In the genomic region with DNA sequence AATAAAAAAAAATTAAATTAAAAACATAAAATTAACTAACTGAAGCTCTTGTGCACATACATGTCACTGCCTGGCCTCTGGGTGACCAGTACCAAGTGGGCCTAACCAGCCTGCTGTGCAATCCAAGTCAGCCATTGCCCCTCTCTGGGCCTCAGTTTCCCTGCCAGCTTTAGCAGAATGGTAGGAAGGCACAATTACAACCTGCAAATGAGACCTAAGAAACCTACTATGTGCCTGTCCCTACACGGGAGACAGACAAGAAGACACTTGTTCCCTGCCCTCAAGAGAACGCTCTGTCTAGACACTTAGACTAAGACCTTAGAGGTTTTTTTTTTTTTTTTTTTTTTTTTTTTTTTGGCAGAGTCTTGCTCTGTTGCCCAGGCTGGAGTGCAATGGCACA, we compare ENCODE assay signal across 20 cellular contexts. TPM values are rescaled to one million over a fixed set of nuclear protein-coding genes. Genes with fewer than 3 reads are reported as not detected.
DNase-seq lines count a peak whose midpoint lies in the region; ATAC-seq and TF ChIP-seq lines count a peak whose summit lies in the region.
"Had no signal": no experiment of that assay in that cellular context is flagged by ENCODE, and none has a peak within 500 bp of the region (broad histone marks: within the 10 kb centered on the region; RNA-seq: fewer than 3 reads in every experiment).

No MANE protein-coding gene starts in this region.

- TF ChIP-seq POLR2A in breast epithelium (IDR thresholded peaks at IDR 0.05), result no peak

- H3K4me1 Mint-ChIP-seq in MCF 10A (ENCODE audit: insufficient read depth, unreplicated experiment) (peaks cover 9% of the 10 kb centered on the region), T-cell (peaks cover 33 to 49% (median 46%) of the 10 kb centered on the region in 3 donors)
- peaks cover 7% of the 10 kb centered on the region for H3K4me1 Mint-ChIP-seq in stimulated activated effector memory CD8-positive, alpha-beta T cell treated with anti-CD3 and anti-CD28 coated beads, Interleukin-12 subunit alpha, Interleukin-12 subunit beta, amount 100 ng/mL, for 72 hours

- no peak for TF ChIP-seq CTCF in MCF 10A (IDR thresholded peaks at IDR 0.05; ENCODE audit: unreplicated experiment)
- no peak for TF ChIP-seq CTCF in breast epithelium (IDR thresholded peaks at IDR 0.05)

- H3K27ac ChIP-seq in breast epithelium, result no peak overlapping the region
- H3K27ac ChIP-seq: prostate gland, vagina had no signal

- no peaks in the 10 kb centered on the region for H3K27me3 ChIP-seq in breast epithelium
- H3K27me3 ChIP-seq: gastroesophageal sphincter, vagina had no signal

- CTCF ChIA-PET in MCF 10A (lab: Yijun Ruan, JAX) (interaction anchor here (0.6 to 6.6 kb wide), 5 partner anchors 16 to 693 kb away, joined by 3 to 52 read pairs (median 6); a partner anchor contains a TSS), T-cell (lab: Charles Lee) (interaction anchor here in 1 of 2 donors (0.5 kb wide), 1 partner anchor 277 kb away, joined by 4 read pairs; no protein-coding TSS in a partner anchor)

- DNase-seq in MCF 10A (ENCODE audit: unreplicated experiment) (no peak), breast epithelium (ENCODE audit: low spot score in 2 of 2) (no peak), T-cell (no peak), NCI-H446 (lab: John Stamatoyannopoulos, UW) (no peak)
- no peak for DNase-seq in stimulated activated effector memory CD8-positive, alpha-beta T cell treated with anti-CD3 and anti-CD28 coated beads, Interleukin-12 subunit alpha, Interleukin-12 subunit beta, amount 100 ng/mL, for 72 hours (ENCODE audit: low spot score in 2 of 2)
- DNase-seq: amniotic stem cell; Calu3; HCEC 1CT; mesenchymal stem cell; MV-4-11; NCI-H1930; NCI-H446 treated with DMSO at 0.1 percent for 48 hours; nephron progenitor cell; RPMI8226; stimulated activated CD4-positive, alpha-beta T cell treated with anti-CD3 and anti-CD28 coated beads, Interleukin-2, amount 100 ng/mL, for 48 hours; substantia nigra had no signal

- intact Hi-C loops in MCF 10A (cut with micrococcal nuclease), result no loop called here
- intact Hi-C loops in breast epithelium (cut with DNase I; ENCODE audit: low total_unique reads), result no loop called here

- POLR2A ChIA-PET in MCF 10A (lab: Yijun Ruan, JAX), result interaction anchor here (0.7 to 6.4 kb wide), 3 partner anchors 14 to 178 kb away, joined by 3 to 73 read pairs (median 3); a partner anchor contains a TSS
- POLR2A ChIA-PET in T-cell (lab: Charles Lee), result no interaction called here

- H3K9me3 ChIP-seq in breast epithelium, result no peaks in the 10 kb centered on the region
- H3K9me3 ChIP-seq: gastroesophageal sphincter, prostate gland, vagina had no signal

- peak overlapping the region; percentile 90 for H3K4me3 Mint-ChIP-seq in MCF 10A (ENCODE audit: unreplicated experiment)
- peak overlapping the region in 2 of 3 donors; percentile 45 to 47 for H3K4me3 Mint-ChIP-seq in T-cell
- H3K4me3 Mint-ChIP-seq in stimulated activated effector memory CD8-positive, alpha-beta T cell treated with anti-CD3 and anti-CD28 coated beads, Interleukin-12 subunit alpha, Interleukin-12 subunit beta, amount 100 ng/mL, for 72 hours, result peak overlapping the region; percentile 85

- peaks cover 28% of the 10 kb centered on the region for H3K36me3 Mint-ChIP-seq in MCF 10A (ENCODE audit: insufficient read depth, unreplicated experiment)
- peaks cover 23% of the 10 kb centered on the region for H3K36me3 Mint-ChIP-seq in T-cell
- peaks cover 9% of the 10 kb centered on the region for H3K36me3 Mint-ChIP-seq in stimulated activated effector memory CD8-positive, alpha-beta T cell treated with anti-CD3 and anti-CD28 coated beads, Interleukin-12 subunit alpha, Interleukin-12 subunit beta, amount 100 ng/mL, for 72 hours

- H3K9me3 Mint-ChIP-seq in MCF 10A (ENCODE audit: unreplicated experiment) (no peaks in the 10 kb centered on the region), T-cell (peaks cover 0 to 4% (median 0%) of the 10 kb centered on the region in 3 donors)
- no peaks in the 10 kb centered on the region for H3K9me3 Mint-ChIP-seq in stimulated activated effector memory CD8-positive, alpha-beta T cell treated with anti-CD3 and anti-CD28 coated beads, Interleukin-12 subunit alpha, Interleukin-12 subunit beta, amount 100 ng/mL, for 72 hours

- H3K27ac Mint-ChIP-seq in MCF 10A (ENCODE audit: low read depth, unreplicated experiment) (no peak overlapping the region), T-cell (no peak overlapping the region)
- H3K27ac Mint-ChIP-seq in stimulated activated effector memory CD8-positive, alpha-beta T cell treated with anti-CD3 and anti-CD28 coated beads, Interleukin-12 subunit alpha, Interleukin-12 subunit beta, amount 100 ng/mL, for 72 hours, result peak overlapping the region; percentile 93
- H3K27ac Mint-ChIP-seq: nephron progenitor cell had no signal

- H3K4me1 ChIP-seq in breast epithelium, result peaks cover 0 to 5% of the 10 kb centered on the region in 2 donors
- H3K4me1 ChIP-seq: prostate gland had no signal

- H3K27me3 Mint-ChIP-seq in MCF 10A (ENCODE audit: insufficient read depth, unreplicated experiment) (no peaks in the 10 kb centered on the region), T-cell (no peaks in the 10 kb centered on the region)

- no peak for ATAC-seq in T-cell (replicated peaks in 1 of 4)
- ATAC-seq in stimulated activated effector memory CD8-positive, alpha-beta T cell treated with anti-CD3 and anti-CD28 coated beads, Interleukin-12 subunit alpha, Interleukin-12 subunit beta, amount 100 ng/mL, for 72 hours, result no peak
- ATAC-seq in GM19463 (IDR thresholded peaks at IDR 0.05; ENCODE audit: unreplicated experiment), result no peak
- ATAC-seq: gastroesophageal sphincter had no signal

- no peaks in the 10 kb centered on the region for H3K36me3 ChIP-seq in breast epithelium
- H3K36me3 ChIP-seq: prostate gland had no signal

- no TSS peak for BruUV-seq in MCF 10A (replicated peaks; lab: Mats Ljungman, UMichigan)

- no peak overlapping the region for H3K4me3 ChIP-seq in breast epithelium
- H3K4me3 ChIP-seq: prostate gland had no signal

RNA-seq across cellular contexts. Expression of a gene that starts 1.7 kb away (rescaled TPM):
- 99.9 and 105 TPM in 2 replicates for total RNA-seq in MCF 10A (2022)
- total RNA-seq in breast epithelium, result 10 to 100 TPM; 23.4 to 33.2 (median 28.8) TPM
- total RNA-seq in T-cell, result 10 to 100 TPM; 26.5 to 46.8 (median 28.5) TPM

RNA-seq across cellular contexts. Expression of a gene that starts 1.8 kb away (rescaled TPM):
- total RNA-seq in MCF 10A (2022) (72.5 and 80.8 TPM in 2 replicates), breast epithelium (10 to 100 TPM; 36.0 to 42.6 (median 40.7) TPM), T-cell (10 to 100 TPM; 18.0 to 35.3 (median 34.2) TPM)

RNA-seq across cellular contexts. Expression of a gene that starts 17.0 kb away (rescaled TPM):
- total RNA-seq in MCF 10A (2022) (43.3 and 44.8 TPM in 2 replicates), breast epithelium (100 to 1,000 TPM; 119 to 129 (median 127) TPM), T-cell (10 to 100 TPM; 63.8 to 93.9 (median 69.0) TPM)

RNA-seq across cellular contexts. Expression of a gene that starts 40.8 kb away (rescaled TPM):
- total RNA-seq in MCF 10A (2022), result 6.4 and 7.5 TPM in 2 replicates
- 10 to 100 TPM; 13.1 to 20.3 (median 17.6) TPM for total RNA-seq in breast epithelium
- total RNA-seq in T-cell, result 1 to 10 TPM; 2.2 to 4.1 (median 3.1) TPM

RNA-seq across cellular contexts. Expression of a gene that starts 40.9 kb away (rescaled TPM):
- not detected in 2 replicates for total RNA-seq in MCF 10A (2022)
- total RNA-seq in breast epithelium, result not detected
- total RNA-seq in T-cell, result 1 to 10 TPM in 2 of 5 donors, under 1 TPM in 1, not detected in 2; 0.93 to 1.2 (median 1.2) TPM
- total RNA-seq: Calu3, gastroesophageal sphincter, prostate gland, vagina had no signal
